In genomic region chr12:52672321-52672933, GRCh38 we compare ENCODE assay signal across 26 cellular contexts. TPM values are rescaled to one million over a fixed set of nuclear protein-coding genes. Genes with fewer than 3 reads are reported as not detected.
DNase-seq lines count a peak whose midpoint lies in the region; ATAC-seq and TF ChIP-seq lines count a peak whose summit lies in the region.
"Had no signal": no experiment of that assay in that cellular context is flagged by ENCODE, and none has a peak within 500 bp of the region (broad histone marks: within the 10 kb centered on the region; RNA-seq: fewer than 3 reads in every experiment).

No MANE protein-coding gene starts in this region.

- no peak for TF ChIP-seq CTCF in mammary epithelial cell (conservative IDR thresholded peaks at IDR 0.05 in 1 of 2, IDR thresholded peaks at IDR 0.05 in 1 of 2; ENCODE audit: extremely low read depth in 1 of 2, insufficient read depth in 1 of 2, low read depth in 1 of 2, low read length in 2 of 2)
- TF ChIP-seq CTCF in natural killer cell (IDR thresholded peaks at IDR 0.05) = no peak
- TF ChIP-seq CTCF in osteocyte (IDR thresholded peaks at IDR 0.05) = no peak

- no peak overlapping the region for H3K27ac ChIP-seq in mammary epithelial cell (ENCODE audit: insufficient read depth, low read depth, low read length)
- H3K27ac ChIP-seq: C4-2B, gastrocnemius medialis, upper lobe of right lung had no signal

- H2AFZ ChIP-seq in mammary epithelial cell (ENCODE audit: low read depth, low read length) = no peak overlapping the region

- no peak overlapping the region for H3K4me3 ChIP-seq in mammary epithelial cell (replicated peaks in 1 of 3; ENCODE audit: insufficient read depth in 1 of 3, low read depth in 2 of 3, low read length in 3 of 3)
- H3K4me3 ChIP-seq: esophagus muscularis mucosa, gastrocnemius medialis, lung, upper lobe of right lung had no signal

- H3K4me2 ChIP-seq in mammary epithelial cell (ENCODE audit: insufficient read depth, low read depth, low read length) = no peak overlapping the region

- H4K20me1 ChIP-seq in mammary epithelial cell (ENCODE audit: insufficient read depth, low read length) = no peaks in the 10 kb centered on the region

- no peaks in the 10 kb centered on the region for H3K9me3 Mint-ChIP-seq in natural killer cell
- no peaks in the 10 kb centered on the region for H3K9me3 Mint-ChIP-seq in osteocyte (ENCODE audit: unreplicated experiment)
- H3K9me3 Mint-ChIP-seq: activated CD4-positive, alpha-beta T cell treated with anti-CD3 and anti-CD28 coated beads, Interleukin-2, amount 10 ng/mL, durations not matched to agents 24 days and 14 days; activated T-helper 2 cell treated with anti-CD3 and anti-CD28 coated beads, Interferon-gamma antibody, Interleukin-2, Interleukin-4, amounts not matched to agents 10 μg/mL and 5 μg/mL and 100 μg/mL, durations not matched to agents 14 hours and 24 hours and 36 hours had no signal

- H3K27me3 Mint-ChIP-seq in natural killer cell (ENCODE audit: low read depth in 2 of 2) (peaks cover 14 to 15% of the 10 kb centered on the region in 2 donors), osteocyte (ENCODE audit: unreplicated experiment) (peaks cover 35% of the 10 kb centered on the region)
- H3K27me3 Mint-ChIP-seq: activated naive CD8-positive, alpha-beta T cell had no signal

- WGBS in mammary epithelial cell (ENCODE audit: low coverage, missing lambda C conversion rate) = 0% methylated on average over 2 of the region's 2 CpGs

- in situ Hi-C loops in Caki2 (cut with HindIII; ENCODE audit: low pct_unique_long_range_greater_than_20kb, low sequenced_read_pairs) (no loop called here), mammary epithelial cell (cut with MboI; ENCODE audit: low sequenced_read_pairs in 2 of 2) (no loop called here)

- intact Hi-C loops in mammary epithelial cell (cut with micrococcal nuclease) = loop anchor here (2.0 to 5.0 kb wide), 2 partner anchors 18 to 205 kb away; no protein-coding TSS in a partner anchor
- intact Hi-C loops in natural killer cell (cut with micrococcal nuclease) = no loop called here

- no peak overlapping the region for H3K9ac ChIP-seq in mammary epithelial cell (ENCODE audit: insufficient read depth, low read length)

- dilution Hi-C loops in mammary epithelial cell (cut with HindIII; ENCODE audit: low sequenced_read_pairs) = no loop called here

- CTCF ChIA-PET in mammary epithelial cell (lab: Charles Lee; ENCODE audit: low non-redundant PET) = no interaction called here

- H3K79me2 ChIP-seq in mammary epithelial cell (ENCODE audit: insufficient read depth, low read length) = no peaks in the 10 kb centered on the region

- peaks cover 23% of the 10 kb centered on the region for H3K4me1 ChIP-seq in mammary epithelial cell (ENCODE audit: insufficient read depth, low read length)
- H3K4me1 ChIP-seq: gastrocnemius medialis, upper lobe of right lung had no signal

- H3K36me3 Mint-ChIP-seq in natural killer cell = no peaks in the 10 kb centered on the region
- H3K36me3 Mint-ChIP-seq in osteocyte (ENCODE audit: unreplicated experiment) = no peaks in the 10 kb centered on the region
- H3K36me3 Mint-ChIP-seq: activated naive CD8-positive, alpha-beta T cell had no signal

- DNase-seq in Caki2 (ENCODE audit: low read depth) (peak; percentile 46), LoVo (ENCODE audit: low spot score) (peak; percentile 30), mammary epithelial cell (peak; percentile 94), natural killer cell (no peak), HCEC 1CT (no peak), T1000 (lab: John Stamatoyannopoulos, UW) (no peak), osteocyte (ENCODE audit: extremely low spot score, unreplicated experiment) (no peak)
- DNase-seq in stimulated activated CD4-positive, alpha-beta T cell treated with anti-CD3 and anti-CD28 coated beads, Interleukin-2, amount 100 ng/mL, for 48 hours = no peak
- DNase-seq: activated CD4-positive, alpha-beta T cell treated with anti-CD3 and anti-CD28 coated beads, Interleukin-2, amount 10 ng/mL, durations not matched to agents 24 days and 14 days; effector CD4-positive, alpha-beta T cell; gastrocnemius medialis; NCI-H1417; NCI-H2081 treated with DMSO at 0.1 percent for 48 hours; NCI-H446; stimulated activated CD8-positive, alpha-beta memory T cell treated with anti-CD3 and anti-CD28 coated beads, Interleukin-4, amount 100 ng/mL, for 48 hours; upper lobe of right lung had no signal

- H3K9me3 ChIP-seq in mammary epithelial cell (replicated peaks; ENCODE audit: insufficient read depth, low read length) = no peaks in the 10 kb centered on the region
- H3K9me3 ChIP-seq: esophagus muscularis mucosa, gastrocnemius medialis, upper lobe of right lung had no signal

- peak in 2 of 3 donors; percentile 45 to 60 for ATAC-seq in natural killer cell
- ATAC-seq: gastrocnemius medialis, upper lobe of right lung had no signal

- BruUV-seq in mammary epithelial cell (replicated peaks; lab: Mats Ljungman, UMichigan) = no TSS peak

- H3K4me1 Mint-ChIP-seq in natural killer cell = peaks cover 7 to 12% of the 10 kb centered on the region in 2 donors
- no peaks in the 10 kb centered on the region for H3K4me1 Mint-ChIP-seq in osteocyte (ENCODE audit: unreplicated experiment)

- no peaks in the 10 kb centered on the region for H3K36me3 ChIP-seq in mammary epithelial cell (ENCODE audit: insufficient read depth, low read length)
- H3K36me3 ChIP-seq: esophagus muscularis mucosa, gastrocnemius medialis, upper lobe of right lung had no signal

- peaks cover 2% of the 10 kb centered on the region for H3K27me3 ChIP-seq in mammary epithelial cell (ENCODE audit: insufficient read depth, low read length)
- H3K27me3 ChIP-seq: upper lobe of right lung had no signal

- no peak overlapping the region for H3K27ac Mint-ChIP-seq in natural killer cell
- H3K27ac Mint-ChIP-seq in osteocyte (ENCODE audit: unreplicated experiment) = no peak overlapping the region
- H3K27ac Mint-ChIP-seq: activated CD4-positive, alpha-beta T cell treated with anti-CD3 and anti-CD28 coated beads, Interleukin-2, amount 10 ng/mL, durations not matched to agents 24 days and 14 days; activated naive CD8-positive, alpha-beta T cell; activated T-helper 2 cell treated with anti-CD3 and anti-CD28 coated beads, Interferon-gamma antibody, Interleukin-2, Interleukin-4, amounts not matched to agents 10 μg/mL and 5 μg/mL and 100 μg/mL, durations not matched to agents 14 hours and 24 hours and 36 hours had no signal

- H3K4me3 Mint-ChIP-seq in natural killer cell = no peak overlapping the region
- H3K4me3 Mint-ChIP-seq in osteocyte (ENCODE audit: unreplicated experiment) = no peak overlapping the region
- H3K4me3 Mint-ChIP-seq: activated CD4-positive, alpha-beta T cell treated with anti-CD3 and anti-CD28 coated beads, Interleukin-2, amount 10 ng/mL, durations not matched to agents 24 days and 14 days; activated naive CD8-positive, alpha-beta T cell had no signal

RNA-seq across cellular contexts. Expression of gene KRT1, which starts 7.8 kb away (rescaled TPM):
- not detected in 2 replicates for total RNA-seq in Caki2 (2014; rRNA removed; shearing (Covaris generic); ENCODE audit: low replicate concordance)
- total RNA-seq in mammary epithelial cell (not detected), natural killer cell (1 to 10 TPM in 1 of 3 donors, under 1 TPM in 1, not detected in 1; 0.27 to 1.8 TPM), osteocyte (not detected in 2 replicates)
- polyA plus RNA-seq in mammary epithelial cell = not detected
- not detected for polyA minus RNA-seq in mammary epithelial cell
- total RNA-seq: activated CD4-positive, alpha-beta T cell treated with anti-CD3 and anti-CD28 coated beads, Interleukin-2, amount 10 ng/mL, durations not matched to agents 24 days and 14 days; chondrocyte; esophagus muscularis mucosa; gastrocnemius medialis; OCI-LY7 had no signal
- polyA plus RNA-seq: AG04450, lung had no signal

RNA-seq across cellular contexts. Expression of gene KRT2, which starts 20.4 kb away (rescaled TPM):
- 2.4 TPM in 1 of 2 replicates, not detected in the other for total RNA-seq in Caki2 (2014; rRNA removed; shearing (Covaris generic); ENCODE audit: low replicate concordance)
- total RNA-seq in mammary epithelial cell (not detected), natural killer cell (1 to 10 TPM in 1 of 3 donors, under 1 TPM in 2; 0.63 to 1.4 (median 0.66) TPM), osteocyte (not detected in 2 replicates)
- not detected for polyA plus RNA-seq in mammary epithelial cell
- polyA minus RNA-seq in mammary epithelial cell = not detected
- total RNA-seq: activated CD4-positive, alpha-beta T cell treated with anti-CD3 and anti-CD28 coated beads, Interleukin-2, amount 10 ng/mL, durations not matched to agents 24 days and 14 days; activated T-helper 2 cell treated with anti-CD3 and anti-CD28 coated beads, Interferon-gamma antibody, Interleukin-2, Interleukin-4, amounts not matched to agents 10 μg/mL and 5 μg/mL and 100 μg/mL, durations not matched to agents 14 hours and 24 hours and 36 hours; chondrocyte; esophagus muscularis mucosa; gastrocnemius medialis; lung; OCI-LY7; subcutaneous adipose tissue; upper lobe of right lung had no signal
- polyA plus RNA-seq: AG04450 had no signal

RNA-seq across cellular contexts. Expression of gene KRT77, which starts 30.9 kb away (rescaled TPM):
- not detected in 2 replicates for total RNA-seq in Caki2 (2014; rRNA removed; shearing (Covaris generic); ENCODE audit: low replicate concordance)
- under 1 TPM in 1 of 2 donors, not detected in 1; under 0.01 TPM for total RNA-seq in mammary epithelial cell
- polyA plus RNA-seq in mammary epithelial cell = not detected
- polyA minus RNA-seq in mammary epithelial cell = not detected
- total RNA-seq in natural killer cell = not detected
- total RNA-seq in osteocyte = not detected in 2 replicates
- total RNA-seq: activated CD4-positive, alpha-beta T cell treated with anti-CD3 and anti-CD28 coated beads, Interleukin-2, amount 10 ng/mL, durations not matched to agents 24 days and 14 days; activated T-helper 2 cell treated with anti-CD3 and anti-CD28 coated beads, Interferon-gamma antibody, Interleukin-2, Interleukin-4, amounts not matched to agents 10 μg/mL and 5 μg/mL and 100 μg/mL, durations not matched to agents 14 hours and 24 hours and 36 hours; chondrocyte; esophagus muscularis mucosa; gastrocnemius medialis; lung; OCI-LY7; T-helper 1 cell treated with Interleukin-12 subunit alpha and Interleukin-12 subunit beta and Interleukin-4 antibody, amounts not matched to agents 30 ng/mL and 1 ng/mL, for 36 hours; upper lobe of right lung had no signal
- polyA plus RNA-seq: AG04450, lung had no signal

RNA-seq across cellular contexts. Expression of gene KRT73, which starts 54.1 kb away (rescaled TPM):
- 0.51 TPM in 1 of 2 replicates, not detected in the other for total RNA-seq in Caki2 (2014; rRNA removed; shearing (Covaris generic); ENCODE audit: low replicate concordance)
- total RNA-seq in mammary epithelial cell = not detected
- not detected for polyA plus RNA-seq in mammary epithelial cell
- polyA minus RNA-seq in mammary epithelial cell = not detected
- total RNA-seq in natural killer cell = 10 to 100 TPM; 12.4 to 92.9 (median 23.3) TPM
- total RNA-seq in osteocyte = not detected in 2 replicates
- total RNA-seq: activated CD4-positive, alpha-beta T cell treated with anti-CD3 and anti-CD28 coated beads, Interleukin-2, amount 10 ng/mL, durations not matched to agents 24 days and 14 days; activated T-helper 2 cell treated with anti-CD3 and anti-CD28 coated beads, Interferon-gamma antibody, Interleukin-2, Interleukin-4, amounts not matched to agents 10 μg/mL and 5 μg/mL and 100 μg/mL, durations not matched to agents 14 hours and 24 hours and 36 hours; chondrocyte; esophagus muscularis mucosa; gastrocnemius medialis; lung; OCI-LY7; subcutaneous adipose tissue had no signal
- polyA plus RNA-seq: AG04450 had no signal

Comparison
In these comparisons a context has a peak if more than half of its experiments do, and no peak if none do; other contexts are left out.
1. DNase-seq: peak in Caki2 (single experiment), LoVo (single experiment) and mammary epithelial cell (single experiment); none in natural killer cell (single experiment), HCEC 1CT (single experiment), T1000 (single experiment), stimulated activated CD4-positive, alpha-beta T cell treated with anti-CD3 and anti-CD28 coated beads, Interleukin-2, amount 100 ng/mL, for 48 hours (0 of 2) and osteocyte (single experiment).